ENCODE assay signal across 9 cellular contexts in the genomic region with DNA sequence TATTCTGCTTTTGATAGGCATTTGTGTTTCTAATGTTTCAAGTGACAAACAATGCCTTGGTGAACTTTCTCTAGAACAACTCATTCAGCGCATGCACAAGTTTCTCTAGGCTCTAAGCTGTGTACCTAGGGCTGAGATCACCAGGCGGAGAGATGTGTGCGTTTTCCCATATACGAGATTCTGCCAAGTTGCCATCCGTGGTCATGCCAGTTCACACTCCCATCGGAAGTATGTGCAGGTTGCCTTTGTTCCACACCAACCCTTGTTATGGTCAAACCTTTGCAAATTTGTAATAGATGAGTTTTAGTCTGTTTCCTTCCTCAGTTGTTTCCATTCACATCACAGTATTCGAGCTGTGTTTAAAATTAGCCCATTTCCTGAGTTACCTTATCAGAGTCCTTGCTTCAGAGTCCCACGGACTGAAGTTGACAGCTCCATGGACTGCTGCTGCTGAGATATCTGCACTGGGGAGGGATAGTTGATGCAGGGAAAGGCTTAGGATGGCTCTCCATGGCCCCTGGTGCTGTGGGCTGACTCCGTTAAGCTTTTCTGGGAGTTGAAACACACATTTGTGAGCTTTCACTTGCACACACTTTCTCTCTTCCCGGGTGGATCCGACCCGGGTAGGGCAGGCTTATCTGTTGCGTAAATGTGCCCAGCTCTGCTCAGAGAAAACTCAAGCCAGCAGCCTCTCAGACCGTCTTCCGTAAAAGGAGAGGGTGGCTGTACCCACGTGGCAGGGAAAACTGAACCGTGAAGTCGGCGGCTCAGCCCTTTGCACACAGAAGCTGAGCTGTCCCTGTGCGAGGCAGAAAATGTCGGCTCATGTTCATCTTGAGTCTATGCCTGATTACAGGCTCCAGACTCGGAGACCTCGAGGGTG. TPM values are rescaled to one million over a fixed set of nuclear protein-coding genes. Genes with fewer than 3 reads are reported as not detected.
DNase-seq lines count a peak whose midpoint lies in the region; ATAC-seq, FAIRE-seq and TF ChIP-seq lines count a peak whose summit lies in the region.
"Had no signal": no experiment of that assay in that cellular context is flagged by ENCODE, and none has a peak within 500 bp of the region (broad histone marks: within the 10 kb centered on the region; RNA-seq: fewer than 3 reads in every experiment).

No MANE protein-coding gene starts in this region.

- H3K4me1 ChIP-seq in body of pancreas: peaks cover 26% of the 10 kb centered on the region
- H3K4me1 ChIP-seq in skeletal muscle tissue (ENCODE audit: control insufficient read depth in 3 of 3, insufficient read depth in 3 of 3, low read length in 3 of 3): peaks cover 41 to 52% (median 48%) of the 10 kb centered on the region in 3 donors

- peak overlapping the region; percentile 63 to 84 (median 75) for H3K27ac Mint-ChIP-seq in immature natural killer cell

- H3K27ac ChIP-seq in body of pancreas (peak overlapping the region; percentile 33 to 70 (median 70)), skeletal muscle tissue (ENCODE audit: low read depth, low read length) (peak overlapping the region; percentile 77)

- peaks cover 36 to 55% of the 10 kb centered on the region in 2 donors for H3K4me1 Mint-ChIP-seq in immature natural killer cell

- no peaks in the 10 kb centered on the region for H3K27me3 Mint-ChIP-seq in immature natural killer cell (ENCODE audit: low read depth in 3 of 3)

- H3K27me3 ChIP-seq in body of pancreas (no peaks in the 10 kb centered on the region), skeletal muscle tissue (ENCODE audit: control insufficient read depth in 3 of 3, insufficient read depth in 3 of 3, low read length in 3 of 3) (no peaks in the 10 kb centered on the region)

- intact Hi-C loops in body of pancreas (cut with DNase I): no loop called here

- peak overlapping the region; percentile 53 to 72 (median 69) for H3K4me3 Mint-ChIP-seq in immature natural killer cell

- no peak overlapping the region for H3K4me3 ChIP-seq in body of pancreas
- peak overlapping the region; percentile 56 to 84 (median 68) for H3K4me3 ChIP-seq in skeletal muscle tissue (ENCODE audit: low read length in 3 of 3)

- peak in 1 of 3 donors; percentile 25 for TF ChIP-seq POLR2A in body of pancreas (IDR thresholded peaks at IDR 0.05)

- H3K9ac ChIP-seq in skeletal muscle tissue (ENCODE audit: low read depth in 1 of 3, low read length in 3 of 3): peak overlapping the region; percentile 65 to 94 (median 81)

- TF ChIP-seq CTCF in body of pancreas (IDR thresholded peaks at IDR 0.05): no peak

- H3K36me3 ChIP-seq in body of pancreas (replicated peaks in 1 of 2; ENCODE audit: insufficient read depth in 1 of 2, low read depth in 2 of 2): no peaks in the 10 kb centered on the region
- no peaks in the 10 kb centered on the region for H3K36me3 ChIP-seq in skeletal muscle tissue (ENCODE audit: control insufficient read depth in 3 of 3, insufficient read depth in 3 of 3, low read length in 3 of 3)

- peaks cover 0 to 3% (median 0%) of the 10 kb centered on the region in 3 donors for H3K36me3 Mint-ChIP-seq in immature natural killer cell

- H3K9me3 Mint-ChIP-seq in immature natural killer cell: peaks cover 0 to 1% (median 0%) of the 10 kb centered on the region in 6 donors

- WGBS in body of pancreas, 2 donors: 34 to 44% methylated on average over 23 of the region's 23 CpGs

- DNase-seq in DMS 273 (lab: John Stamatoyannopoulos, UW; ENCODE audit: unreplicated experiment) (peak; percentile 29), DMS 273 treated with DMSO at 0.1 percent for 48 hours (lab: John Stamatoyannopoulos, UW) (no peak), RCC 7860 (ENCODE audit: low spot score) (peak; percentile 69), body of pancreas (peak; percentile 41 to 71 (median 68)), immature natural killer cell (peak in 2 of 3 donors; percentile 14 to 15), COR-L47 (lab: John Stamatoyannopoulos, UW) (no peak)

- ATAC-seq in HG02981 (IDR thresholded peaks at IDR 0.05; ENCODE audit: unreplicated experiment) (peak; percentile 73), body of pancreas (peak; percentile 69)

- FAIRE-seq in RCC 7860 (lab: Jason Lieb, UNC): peak; percentile 70
- FAIRE-seq: A204.1 had no signal

- H3K9me3 ChIP-seq in body of pancreas: no peaks in the 10 kb centered on the region
- H3K9me3 ChIP-seq in skeletal muscle tissue (ENCODE audit: control insufficient read depth in 3 of 3, low read length in 3 of 3): no peaks in the 10 kb centered on the region

RNA-seq across cellular contexts. Expression of a gene that starts 49.4 kb away (rescaled TPM):
- total RNA-seq in body of pancreas (10 to 100 TPM; 15.8 to 17.1 TPM), skeletal muscle tissue (32.4 TPM)
- 10 to 100 TPM; 48.8 to 96.3 (median 72.2) TPM for polyA plus RNA-seq in immature natural killer cell

Comparison
In these comparisons a context has a peak if more than half of its experiments do, and no peak if none do; other contexts are left out.
1. DNase-seq: peak in DMS 273 (single experiment), RCC 7860 (single experiment), body of pancreas (4 of 4) and immature natural killer cell (2 of 3); none in DMS 273 treated with DMSO at 0.1 percent for 48 hours (single experiment) and COR-L47 (single experiment).
2. H3K4me3 ChIP-seq: peak in skeletal muscle tissue (3 of 3); none in body of pancreas (0 of 2).